In the genomic region with DNA sequence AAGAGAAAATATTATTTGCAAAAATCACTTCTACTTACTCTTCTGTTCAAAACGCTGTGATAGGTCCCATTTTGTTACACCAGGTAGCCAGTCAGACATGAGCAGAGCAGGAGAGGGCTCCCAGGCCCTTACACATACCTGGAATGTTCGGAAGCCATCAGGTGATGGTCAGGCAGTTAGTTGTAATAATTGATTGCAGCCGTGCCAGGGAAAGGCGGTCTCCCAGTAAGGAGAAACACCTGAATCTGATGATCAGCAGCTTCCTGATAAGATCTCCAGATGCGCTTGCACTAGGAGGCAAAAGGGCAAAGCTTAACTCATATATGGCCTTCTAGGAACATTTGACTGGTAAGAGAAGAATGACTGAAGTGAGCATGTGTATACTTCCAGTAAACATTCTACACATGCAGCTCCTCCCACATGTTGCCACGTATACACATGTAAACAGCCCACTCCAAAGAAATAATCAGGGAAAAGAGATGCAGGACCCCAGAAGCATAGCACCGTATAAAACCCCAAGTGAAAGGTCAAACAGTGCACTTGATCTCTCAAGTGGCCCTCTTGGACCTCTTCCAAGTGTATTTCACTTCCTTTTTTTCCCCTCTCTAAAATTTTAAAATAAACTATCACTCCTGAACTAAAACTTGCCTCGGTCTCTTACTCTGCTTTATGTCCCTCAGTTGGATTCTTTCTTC, we compare ENCODE assay signal across 19 cellular contexts.
"Had no signal": no experiment of that assay in that cellular context is flagged by ENCODE, and none has a peak within 500 bp of the region (broad histone marks: within the 10 kb centered on the region; RNA-seq: fewer than 3 reads in every experiment).

No MANE protein-coding gene starts in this region.

- H3K36me3 ChIP-seq: colonic mucosa, neural progenitor cell, ovary, right lobe of liver had no signal

- H3K4me2 ChIP-seq: neural progenitor cell, smooth muscle cell had no signal

- H3K4me1 ChIP-seq: body of pancreas, colonic mucosa, neural progenitor cell, right lobe of liver had no signal

- H3K36me3 Mint-ChIP-seq: activated naive CD8-positive, alpha-beta T cell treated with anti-CD3 and anti-CD28 coated beads for 36 hours; neural progenitor cell had no signal

- H3K9me3 ChIP-seq: body of pancreas, colonic mucosa, ovary, right lobe of liver had no signal

- H3K4me3 ChIP-seq: body of pancreas, colonic mucosa, neural progenitor cell, ovary, right lobe of liver, smooth muscle cell had no signal

- DNase-seq: activated CD4-positive, alpha-beta T cell treated with anti-CD3 and anti-CD28 coated beads for 4 hours; activated CD8-positive, alpha-beta memory T cell treated with anti-CD3 and anti-CD28 coated beads, Interleukin-2, amount 50 U/mL, for 48 hours; activated gamma-delta T cell treated with Interleukin-2 at 50 U/mL for 16 hours; activated naive CD8-positive, alpha-beta T cell treated with anti-CD3 and anti-CD28 coated beads for 36 hours; amygdala; body of pancreas; central memory CD4-positive, alpha-beta T cell; colonic mucosa; mammary epithelial cell; ovary; right lobe of liver; stimulated activated CD4-positive, alpha-beta T cell treated with anti-CD3 and anti-CD28 coated beads, Interleukin-4, amount 100 ng/mL, for 4 hours; stimulated activated CD8-positive, alpha-beta memory T cell treated with anti-CD3 and anti-CD28 coated beads, Interleukin-4, amount 100 ng/mL, for 48 hours; stimulated activated naive CD4-positive, alpha-beta T cell treated with Interleukin-2 at 50 U/mL for 16 hours; substantia nigra; trophoblast cell had no signal

- ATAC-seq: body of pancreas, esophagus mucosa, right lobe of liver had no signal

- H3K4me3 Mint-ChIP-seq: activated naive CD8-positive, alpha-beta T cell treated with anti-CD3 and anti-CD28 coated beads for 36 hours; neural progenitor cell had no signal

- H3K27ac Mint-ChIP-seq: activated naive CD8-positive, alpha-beta T cell treated with anti-CD3 and anti-CD28 coated beads for 36 hours had no signal

- H3K9ac ChIP-seq: neural progenitor cell had no signal

- H3K27ac ChIP-seq: body of pancreas, colonic mucosa, neural progenitor cell, ovary, right lobe of liver had no signal

- H3K27me3 ChIP-seq: body of pancreas, colonic mucosa, neural progenitor cell, ovary, right lobe of liver had no signal

- H3K27me3 Mint-ChIP-seq: activated naive CD8-positive, alpha-beta T cell treated with anti-CD3 and anti-CD28 coated beads for 36 hours had no signal

- H3K4me1 Mint-ChIP-seq: activated naive CD8-positive, alpha-beta T cell treated with anti-CD3 and anti-CD28 coated beads for 36 hours had no signal
